ENCODE assay signal across 1 cellular context in the genomic region with DNA sequence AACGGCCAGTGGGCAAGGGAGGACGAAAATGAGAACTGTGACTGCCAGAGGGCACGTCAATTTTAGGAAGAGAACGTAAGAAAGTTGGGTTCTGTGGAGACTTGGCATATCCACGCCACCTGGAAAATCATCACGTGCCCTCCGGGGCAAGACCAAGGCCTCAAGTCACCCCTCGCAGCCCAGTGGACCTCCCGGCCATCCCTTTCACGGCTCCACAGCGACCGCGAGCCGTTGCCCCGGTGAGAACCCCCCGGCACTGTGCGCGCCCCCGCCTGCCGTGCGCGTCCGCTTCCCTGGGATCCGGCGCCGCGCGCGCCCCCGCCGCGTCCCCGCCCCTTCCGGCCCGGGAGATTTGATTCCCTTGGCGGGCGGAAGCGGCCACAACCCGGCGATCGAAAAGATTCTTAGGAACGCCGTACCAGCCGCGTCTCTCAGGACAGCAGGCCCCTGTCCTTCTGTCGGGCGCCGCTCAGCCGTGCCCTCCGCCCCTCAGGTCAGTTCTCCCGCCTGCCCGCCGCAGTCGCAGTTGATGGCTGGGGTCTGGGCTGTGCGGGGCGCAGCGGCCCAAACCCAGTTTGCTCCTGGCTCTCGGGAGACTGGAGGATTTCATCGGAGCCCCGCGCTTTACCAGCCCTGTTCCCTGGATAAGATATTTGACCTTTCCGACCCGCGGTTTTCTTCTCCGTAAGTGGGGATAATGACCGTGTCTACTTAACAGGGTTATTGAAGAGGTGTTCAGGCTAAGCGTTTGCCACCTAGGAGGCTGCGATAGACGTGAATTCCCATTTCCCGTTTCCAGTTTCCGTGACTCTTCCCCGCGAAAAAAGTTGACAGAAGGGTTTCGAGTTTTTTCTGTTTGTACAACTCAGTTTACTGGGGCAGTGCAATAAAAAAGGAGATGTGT.
TF ChIP-seq lines count a peak whose summit lies in the region.

A gene (plus strand): TSS at position 381 of the 904 bp plus-strand sequence. CDS start 8,787 bp downstream, outside the sequence.

TF ChIP-seq in HepG2, 621 proteins besides CTCF, POLR2A, EP300 and RAD21 (continued from another document and continues in another):
- TF ChIP-seq ATM (IDR thresholded peaks at IDR 0.05; ENCODE audit: borderline replicate concordance) = no peak
- no peak for TF ChIP-seq EZH2 (conservative IDR thresholded peaks at IDR 0.05; ENCODE audit: low read depth, low read length)
- TF ChIP-seq, protein P1, sequence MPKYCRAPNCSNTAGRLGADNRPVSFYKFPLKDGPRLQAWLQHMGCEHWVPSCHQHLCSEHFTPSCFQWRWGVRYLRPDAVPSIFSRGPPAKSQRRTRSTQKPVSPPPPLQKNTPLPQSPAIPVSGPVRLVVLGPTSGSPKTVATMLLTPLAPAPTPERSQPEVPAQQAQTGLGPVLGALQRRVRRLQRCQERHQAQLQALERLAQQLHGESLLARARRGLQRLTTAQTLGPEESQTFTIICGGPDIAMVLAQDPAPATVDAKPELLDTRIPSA (CRISPR knock-in tag; IDR thresholded peaks at IDR 0.05; ENCODE audit: borderline replicate concordance) = no peak
- TF ChIP-seq ATF1 (CRISPR knock-in tag; IDR thresholded peaks at IDR 0.05) = no peak
- TF ChIP-seq, protein P2, sequence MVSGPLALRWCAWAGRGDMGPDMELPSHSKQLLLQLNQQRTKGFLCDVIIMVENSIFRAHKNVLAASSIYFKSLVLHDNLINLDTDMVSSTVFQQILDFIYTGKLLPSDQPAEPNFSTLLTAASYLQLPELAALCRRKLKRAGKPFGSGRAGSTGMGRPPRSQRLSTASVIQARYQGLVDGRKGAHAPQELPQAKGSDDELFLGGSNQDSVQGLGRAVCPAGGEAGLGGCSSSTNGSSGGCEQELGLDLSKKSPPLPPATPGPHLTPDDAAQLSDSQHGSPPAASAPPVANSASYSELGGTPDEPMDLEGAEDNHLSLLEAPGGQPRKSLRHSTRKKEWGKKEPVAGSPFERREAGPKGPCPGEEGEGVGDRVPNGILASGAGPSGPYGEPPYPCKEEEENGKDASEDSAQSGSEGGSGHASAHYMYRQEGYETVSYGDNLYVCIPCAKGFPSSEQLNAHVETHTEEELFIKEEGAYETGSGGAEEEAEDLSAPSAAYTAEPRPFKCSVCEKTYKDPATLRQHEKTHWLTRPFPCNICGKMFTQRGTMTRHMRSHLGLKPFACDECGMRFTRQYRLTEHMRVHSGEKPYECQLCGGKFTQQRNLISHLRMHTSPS (CRISPR knock-in tag; IDR thresholded peaks at IDR 0.05; ENCODE audit: low read depth) = no peak
- TF ChIP-seq, protein P3, sequence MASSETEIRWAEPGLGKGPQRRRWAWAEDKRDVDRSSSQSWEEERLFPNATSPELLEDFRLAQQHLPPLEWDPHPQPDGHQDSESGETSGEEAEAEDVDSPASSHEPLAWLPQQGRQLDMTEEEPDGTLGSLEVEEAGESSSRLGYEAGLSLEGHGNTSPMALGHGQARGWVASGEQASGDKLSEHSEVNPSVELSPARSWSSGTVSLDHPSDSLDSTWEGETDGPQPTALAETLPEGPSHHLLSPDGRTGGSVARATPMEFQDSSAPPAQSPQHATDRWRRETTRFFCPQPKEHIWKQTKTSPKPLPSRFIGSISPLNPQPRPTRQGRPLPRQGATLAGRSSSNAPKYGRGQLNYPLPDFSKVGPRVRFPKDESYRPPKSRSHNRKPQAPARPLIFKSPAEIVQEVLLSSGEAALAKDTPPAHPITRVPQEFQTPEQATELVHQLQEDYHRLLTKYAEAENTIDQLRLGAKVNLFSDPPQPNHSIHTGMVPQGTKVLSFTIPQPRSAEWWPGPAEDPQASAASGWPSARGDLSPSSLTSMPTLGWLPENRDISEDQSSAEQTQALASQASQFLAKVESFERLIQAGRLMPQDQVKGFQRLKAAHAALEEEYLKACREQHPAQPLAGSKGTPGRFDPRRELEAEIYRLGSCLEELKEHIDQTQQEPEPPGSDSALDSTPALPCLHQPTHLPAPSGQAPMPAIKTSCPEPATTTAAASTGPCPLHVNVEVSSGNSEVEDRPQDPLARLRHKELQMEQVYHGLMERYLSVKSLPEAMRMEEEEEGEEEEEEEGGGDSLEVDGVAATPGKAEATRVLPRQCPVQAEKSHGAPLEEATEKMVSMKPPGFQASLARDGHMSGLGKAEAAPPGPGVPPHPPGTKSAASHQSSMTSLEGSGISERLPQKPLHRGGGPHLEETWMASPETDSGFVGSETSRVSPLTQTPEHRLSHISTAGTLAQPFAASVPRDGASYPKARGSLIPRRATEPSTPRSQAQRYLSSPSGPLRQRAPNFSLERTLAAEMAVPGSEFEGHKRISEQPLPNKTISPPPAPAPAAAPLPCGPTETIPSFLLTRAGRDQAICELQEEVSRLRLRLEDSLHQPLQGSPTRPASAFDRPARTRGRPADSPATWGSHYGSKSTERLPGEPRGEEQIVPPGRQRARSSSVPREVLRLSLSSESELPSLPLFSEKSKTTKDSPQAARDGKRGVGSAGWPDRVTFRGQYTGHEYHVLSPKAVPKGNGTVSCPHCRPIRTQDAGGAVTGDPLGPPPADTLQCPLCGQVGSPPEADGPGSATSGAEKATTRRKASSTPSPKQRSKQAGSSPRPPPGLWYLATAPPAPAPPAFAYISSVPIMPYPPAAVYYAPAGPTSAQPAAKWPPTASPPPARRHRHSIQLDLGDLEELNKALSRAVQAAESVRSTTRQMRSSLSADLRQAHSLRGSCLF (CRISPR knock-in tag; IDR thresholded peaks at IDR 0.05; ENCODE audit: borderline replicate concordance) = no peak
- peak; percentile 54; the same call in 1 of the 2 replicates for TF ChIP-seq ZBTB38 (CRISPR knock-in tag; IDR thresholded peaks at IDR 0.05)
- TF ChIP-seq ZNF703 (CRISPR knock-in tag; IDR thresholded peaks at IDR 0.05; ENCODE audit: borderline replicate concordance) = peak; percentile 58; the same call in 1 of the 2 replicates
- TF ChIP-seq, protein P4, sequence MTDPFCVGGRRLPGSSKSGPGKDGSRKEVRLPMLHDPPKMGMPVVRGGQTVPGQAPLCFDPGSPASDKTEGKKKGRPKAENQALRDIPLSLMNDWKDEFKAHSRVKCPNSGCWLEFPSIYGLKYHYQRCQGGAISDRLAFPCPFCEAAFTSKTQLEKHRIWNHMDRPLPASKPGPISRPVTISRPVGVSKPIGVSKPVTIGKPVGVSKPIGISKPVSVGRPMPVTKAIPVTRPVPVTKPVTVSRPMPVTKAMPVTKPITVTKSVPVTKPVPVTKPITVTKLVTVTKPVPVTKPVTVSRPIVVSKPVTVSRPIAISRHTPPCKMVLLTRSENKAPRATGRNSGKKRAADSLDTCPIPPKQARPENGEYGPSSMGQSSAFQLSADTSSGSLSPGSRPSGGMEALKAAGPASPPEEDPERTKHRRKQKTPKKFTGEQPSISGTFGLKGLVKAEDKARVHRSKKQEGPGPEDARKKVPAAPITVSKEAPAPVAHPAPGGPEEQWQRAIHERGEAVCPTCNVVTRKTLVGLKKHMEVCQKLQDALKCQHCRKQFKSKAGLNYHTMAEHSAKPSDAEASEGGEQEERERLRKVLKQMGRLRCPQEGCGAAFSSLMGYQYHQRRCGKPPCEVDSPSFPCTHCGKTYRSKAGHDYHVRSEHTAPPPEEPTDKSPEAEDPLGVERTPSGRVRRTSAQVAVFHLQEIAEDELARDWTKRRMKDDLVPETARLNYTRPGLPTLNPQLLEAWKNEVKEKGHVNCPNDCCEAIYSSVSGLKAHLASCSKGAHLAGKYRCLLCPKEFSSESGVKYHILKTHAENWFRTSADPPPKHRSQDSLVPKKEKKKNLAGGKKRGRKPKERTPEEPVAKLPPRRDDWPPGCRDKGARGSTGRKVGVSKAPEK (CRISPR knock-in tag; IDR thresholded peaks at IDR 0.05; ENCODE audit: borderline replicate concordance) = no peak
- TF ChIP-seq, protein P5, sequence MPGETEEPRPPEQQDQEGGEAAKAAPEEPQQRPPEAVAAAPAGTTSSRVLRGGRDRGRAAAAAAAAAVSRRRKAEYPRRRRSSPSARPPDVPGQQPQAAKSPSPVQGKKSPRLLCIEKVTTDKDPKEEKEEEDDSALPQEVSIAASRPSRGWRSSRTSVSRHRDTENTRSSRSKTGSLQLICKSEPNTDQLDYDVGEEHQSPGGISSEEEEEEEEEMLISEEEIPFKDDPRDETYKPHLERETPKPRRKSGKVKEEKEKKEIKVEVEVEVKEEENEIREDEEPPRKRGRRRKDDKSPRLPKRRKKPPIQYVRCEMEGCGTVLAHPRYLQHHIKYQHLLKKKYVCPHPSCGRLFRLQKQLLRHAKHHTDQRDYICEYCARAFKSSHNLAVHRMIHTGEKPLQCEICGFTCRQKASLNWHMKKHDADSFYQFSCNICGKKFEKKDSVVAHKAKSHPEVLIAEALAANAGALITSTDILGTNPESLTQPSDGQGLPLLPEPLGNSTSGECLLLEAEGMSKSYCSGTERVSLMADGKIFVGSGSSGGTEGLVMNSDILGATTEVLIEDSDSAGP (CRISPR knock-in tag; IDR thresholded peaks at IDR 0.05; ENCODE audit: borderline replicate concordance) = peak; percentile 76
- TF ChIP-seq, protein P6, sequence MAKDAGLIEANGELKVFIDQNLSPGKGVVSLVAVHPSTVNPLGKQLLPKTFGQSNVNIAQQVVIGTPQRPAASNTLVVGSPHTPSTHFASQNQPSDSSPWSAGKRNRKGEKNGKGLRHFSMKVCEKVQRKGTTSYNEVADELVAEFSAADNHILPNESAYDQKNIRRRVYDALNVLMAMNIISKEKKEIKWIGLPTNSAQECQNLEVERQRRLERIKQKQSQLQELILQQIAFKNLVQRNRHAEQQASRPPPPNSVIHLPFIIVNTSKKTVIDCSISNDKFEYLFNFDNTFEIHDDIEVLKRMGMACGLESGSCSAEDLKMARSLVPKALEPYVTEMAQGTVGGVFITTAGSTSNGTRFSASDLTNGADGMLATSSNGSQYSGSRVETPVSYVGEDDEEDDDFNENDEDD (CRISPR knock-in tag; IDR thresholded peaks at IDR 0.05; ENCODE audit: borderline replicate concordance) = peak; percentile 99
- TF ChIP-seq, protein P7, sequence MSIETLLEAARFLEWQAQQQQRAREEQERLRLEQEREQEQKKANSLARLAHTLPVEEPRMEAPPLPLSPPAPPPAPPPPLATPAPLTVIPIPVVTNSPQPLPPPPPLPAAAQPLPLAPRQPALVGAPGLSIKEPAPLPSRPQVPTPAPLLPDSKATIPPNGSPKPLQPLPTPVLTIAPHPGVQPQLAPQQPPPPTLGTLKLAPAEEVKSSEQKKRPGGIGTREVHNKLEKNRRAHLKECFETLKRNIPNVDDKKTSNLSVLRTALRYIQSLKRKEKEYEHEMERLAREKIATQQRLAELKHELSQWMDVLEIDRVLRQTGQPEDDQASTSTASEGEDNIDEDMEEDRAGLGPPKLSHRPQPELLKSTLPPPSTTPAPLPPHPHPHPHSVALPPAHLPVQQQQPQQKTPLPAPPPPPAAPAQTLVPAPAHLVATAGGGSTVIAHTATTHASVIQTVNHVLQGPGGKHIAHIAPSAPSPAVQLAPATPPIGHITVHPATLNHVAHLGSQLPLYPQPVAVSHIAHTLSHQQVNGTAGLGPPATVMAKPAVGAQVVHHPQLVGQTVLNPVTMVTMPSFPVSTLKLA (IDR thresholded peaks at IDR 0.05) = no peak
- TF ChIP-seq ZSCAN12 (CRISPR knock-in tag; IDR thresholded peaks at IDR 0.05) = no peak
- no peak for TF ChIP-seq TBX3 (IDR thresholded peaks at IDR 0.05; ENCODE audit: borderline replicate concordance)
- no peak for TF ChIP-seq ZNF616 (CRISPR knock-in tag; IDR thresholded peaks at IDR 0.05; ENCODE audit: low read depth)
- TF ChIP-seq CREB1 (IDR thresholded peaks at IDR 0.05) = no peak
- no peak for TF ChIP-seq CREB1 (CRISPR knock-in tag; IDR thresholded peaks at IDR 0.05)
- TF ChIP-seq ZNF33B (CRISPR knock-in tag; IDR thresholded peaks at IDR 0.05) = 0 out of 2 replicates have a peak, but pooled peaks have one; percentile 53
- no peak for TF ChIP-seq PPARG (CRISPR knock-in tag; conservative IDR thresholded peaks at IDR 0.05)
- TF ChIP-seq RBM39 (IDR thresholded peaks at IDR 0.05; ENCODE audit: low read depth, low read length, poor library complexity, severe bottlenecking) = no peak
- no peak for TF ChIP-seq ZEB1 (IDR thresholded peaks at IDR 0.05; ENCODE audit: insufficient replicate concordance, low read depth)
- no peak for TF ChIP-seq MIXL1 (CRISPR knock-in tag; IDR thresholded peaks at IDR 0.05)
- TF ChIP-seq HOXA7 (CRISPR knock-in tag; IDR thresholded peaks at IDR 0.05) = no peak
- no peak for TF ChIP-seq TRIM24 (CRISPR knock-in tag; IDR thresholded peaks at IDR 0.05)
- TF ChIP-seq, protein P8, sequence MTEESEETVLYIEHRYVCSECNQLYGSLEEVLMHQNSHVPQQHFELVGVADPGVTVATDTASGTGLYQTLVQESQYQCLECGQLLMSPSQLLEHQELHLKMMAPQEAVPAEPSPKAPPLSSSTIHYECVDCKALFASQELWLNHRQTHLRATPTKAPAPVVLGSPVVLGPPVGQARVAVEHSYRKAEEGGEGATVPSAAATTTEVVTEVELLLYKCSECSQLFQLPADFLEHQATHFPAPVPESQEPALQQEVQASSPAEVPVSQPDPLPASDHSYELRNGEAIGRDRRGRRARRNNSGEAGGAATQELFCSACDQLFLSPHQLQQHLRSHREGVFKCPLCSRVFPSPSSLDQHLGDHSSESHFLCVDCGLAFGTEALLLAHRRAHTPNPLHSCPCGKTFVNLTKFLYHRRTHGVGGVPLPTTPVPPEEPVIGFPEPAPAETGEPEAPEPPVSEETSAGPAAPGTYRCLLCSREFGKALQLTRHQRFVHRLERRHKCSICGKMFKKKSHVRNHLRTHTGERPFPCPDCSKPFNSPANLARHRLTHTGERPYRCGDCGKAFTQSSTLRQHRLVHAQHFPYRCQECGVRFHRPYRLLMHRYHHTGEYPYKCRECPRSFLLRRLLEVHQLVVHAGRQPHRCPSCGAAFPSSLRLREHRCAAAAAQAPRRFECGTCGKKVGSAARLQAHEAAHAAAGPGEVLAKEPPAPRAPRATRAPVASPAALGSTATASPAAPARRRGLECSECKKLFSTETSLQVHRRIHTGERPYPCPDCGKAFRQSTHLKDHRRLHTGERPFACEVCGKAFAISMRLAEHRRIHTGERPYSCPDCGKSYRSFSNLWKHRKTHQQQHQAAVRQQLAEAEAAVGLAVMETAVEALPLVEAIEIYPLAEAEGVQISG (CRISPR knock-in tag; IDR thresholded peaks at IDR 0.05) = peak; percentile 91
- no peak for TF ChIP-seq ZNF350 (CRISPR knock-in tag; IDR thresholded peaks at IDR 0.05; ENCODE audit: borderline replicate concordance, low read depth)
- TF ChIP-seq, protein P9, sequence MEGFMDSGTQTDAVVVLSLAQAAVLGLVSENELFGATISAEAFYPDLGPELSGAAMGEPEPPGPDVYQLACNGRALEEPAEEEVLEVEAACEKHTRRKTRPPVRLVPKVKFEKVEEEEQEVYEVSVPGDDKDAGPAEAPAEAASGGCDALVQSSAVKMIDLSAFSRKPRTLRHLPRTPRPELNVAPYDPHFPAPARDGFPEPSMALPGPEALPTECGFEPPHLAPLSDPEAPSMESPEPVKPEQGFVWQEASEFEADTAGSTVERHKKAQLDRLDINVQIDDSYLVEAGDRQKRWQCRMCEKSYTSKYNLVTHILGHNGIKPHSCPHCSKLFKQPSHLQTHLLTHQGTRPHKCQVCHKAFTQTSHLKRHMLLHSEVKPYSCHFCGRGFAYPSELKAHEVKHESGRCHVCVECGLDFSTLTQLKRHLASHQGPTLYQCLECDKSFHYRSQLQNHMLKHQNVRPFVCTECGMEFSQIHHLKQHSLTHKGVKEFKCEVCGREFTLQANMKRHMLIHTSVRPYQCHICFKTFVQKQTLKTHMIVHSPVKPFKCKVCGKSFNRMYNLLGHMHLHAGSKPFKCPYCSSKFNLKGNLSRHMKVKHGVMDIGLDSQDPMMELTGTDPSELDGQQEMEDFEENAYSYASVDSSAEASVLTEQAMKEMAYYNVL (CRISPR knock-in tag; IDR thresholded peaks at IDR 0.05; ENCODE audit: borderline replicate concordance) = peak; percentile 23; the same call in 1 of the 2 replicates
- TF ChIP-seq AGO2 (optimal IDR thresholded peaks at IDR 0.05; ENCODE audit: low read depth, low read length) = no peak
